In genomic region chr16:88168165-88168949, GRCh38 we compare ENCODE assay signal across 8 cellular contexts.
DNase-seq lines count a peak whose midpoint lies in the region; ATAC-seq and TF ChIP-seq lines count a peak whose summit lies in the region.
"Not testable (repeated sequence)": the region's sequence is repeated elsewhere in the genome, so short reads cannot be mapped to it uniquely, and the experiment has no call there.

No MANE protein-coding gene starts in this region.

- H3K36me3 ChIP-seq in gastroesophageal sphincter, lower lobe of right lung, ovary, suprapubic skin: not testable (repeated sequence)

- DNase-seq in DMS153 treated with DMSO at 0.1 percent for 48 hours (lab: John Stamatoyannopoulos, UW; ENCODE audit: unreplicated experiment) (peak; percentile 42), NCI-H2029 (lab: John Stamatoyannopoulos, UW) (peak; percentile 62), NCI-H524 treated with DMSO at 0.1 percent for 48 hours (lab: John Stamatoyannopoulos, UW) (peak; percentile 23), SW480 (ENCODE audit: low spot score) (peak; percentile 10), ovary (peak in 4 of 5 donors; percentile 25 to 56 (median 46)), suprapubic skin (ENCODE audit: low spot score in 2 of 2) (peak; percentile 40 to 74)
- DNase-seq in lower lobe of right lung = not testable (repeated sequence)

- not testable (repeated sequence) for H3K9me3 ChIP-seq in gastroesophageal sphincter, lower lobe of right lung, ovary, suprapubic skin

- peaks cover 0 to 33% (median 6%) of the 10 kb centered on the region in 3 donors for H3K4me1 ChIP-seq in gastroesophageal sphincter
- not testable (repeated sequence) for H3K4me1 ChIP-seq in lower lobe of right lung; ovary (ENCODE audit: insufficient read depth)
- peaks cover 18% of the 10 kb centered on the region for H3K4me1 ChIP-seq in suprapubic skin

- TF ChIP-seq EP300 in gastroesophageal sphincter (IDR thresholded peaks at IDR 0.05); ovary (IDR thresholded peaks at IDR 0.05); suprapubic skin (IDR thresholded peaks at IDR 0.05): not testable (repeated sequence)

- ATAC-seq in gastroesophageal sphincter (peak; percentile 82), lower lobe of right lung (peak; percentile 48 to 55)

- not testable (repeated sequence) for TF ChIP-seq CTCF in gastroesophageal sphincter (IDR thresholded peaks at IDR 0.05); lower lobe of right lung (IDR thresholded peaks at IDR 0.05); ovary (IDR thresholded peaks at IDR 0.05); suprapubic skin (IDR thresholded peaks at IDR 0.05)

- H3K4me3 ChIP-seq in gastroesophageal sphincter, lower lobe of right lung, ovary, suprapubic skin: not testable (repeated sequence)

- H3K27me3 ChIP-seq in gastroesophageal sphincter = peaks cover 23% of the 10 kb centered on the region
- not testable (repeated sequence) for H3K27me3 ChIP-seq in lower lobe of right lung (ENCODE audit: low read depth); ovary; suprapubic skin

- TF ChIP-seq POLR2A in gastroesophageal sphincter (IDR thresholded peaks at IDR 0.05); ovary (IDR thresholded peaks at IDR 0.05); suprapubic skin (IDR thresholded peaks at IDR 0.05): not testable (repeated sequence)

- H3K27ac ChIP-seq in gastroesophageal sphincter (peak overlapping the region in 3 of 4 donors; percentile 48 to 65 (median 64)), ovary (peak overlapping the region; percentile 20 to 55)
- H3K27ac ChIP-seq in lower lobe of right lung, suprapubic skin: not testable (repeated sequence)

- intact Hi-C loops in lower lobe of right lung (cut with DNase I); ovary (cut with DNase I): not testable (repeated sequence)

- 6 to 54% methylated on average over 2 of the region's 12 CpGs for WGBS in gastroesophageal sphincter (ENCODE audit: low coverage in 1 of 2), 2 donors
- WGBS in ovary, 3 donors = 26 to 42% (median 31%) methylated on average over 12 of the region's 12 CpGs
- whole genome bisulfite sequencing in suprapubic skin = 49% methylated on average over 11 of the region's 12 CpGs
